ENCODE assay signal across 15 cellular contexts in the genomic region with DNA sequence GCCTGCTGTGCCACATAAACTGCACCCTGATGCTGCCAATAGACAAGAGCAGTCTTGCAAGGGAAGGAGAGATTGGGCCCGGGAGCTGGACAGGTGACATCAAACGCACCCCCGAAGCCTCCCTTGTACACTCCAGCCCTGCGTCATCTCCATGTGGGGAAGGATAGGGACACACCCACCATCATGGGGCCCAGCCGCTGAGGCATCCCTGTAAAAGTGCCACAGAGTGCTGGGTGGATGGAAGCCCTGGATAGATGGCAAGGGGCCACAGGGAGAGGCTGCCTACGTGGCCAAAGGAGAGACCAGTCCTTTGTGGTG.
DNase-seq lines count a peak whose midpoint lies in the region.
"Had no signal": no experiment of that assay in that cellular context is flagged by ENCODE, and none has a peak within 500 bp of the region (broad histone marks: within the 10 kb centered on the region; RNA-seq: fewer than 3 reads in every experiment).

No MANE protein-coding gene starts in this region.

- peak; percentile 28 for DNase-seq in ecto neural progenitor cell (ENCODE audit: low spot score)
- peak; percentile 71 for DNase-seq in mesenteric fat pad (ENCODE audit: low spot score)
- peak; percentile 29 for DNase-seq in ureter (ENCODE audit: low spot score)
- no peak for DNase-seq in NCI-H345 (lab: John Stamatoyannopoulos, UW)
- DNase-seq in H4 (ENCODE audit: low spot score), result no peak
- DNase-seq in cerebellar nuclear complex (lab: John Stamatoyannopoulos, UW), result no peak
- DNase-seq: Calu3; CD4-positive, alpha-beta memory T cell; COR-L47; DMS53; DMS79 treated with DMSO at 0.1 percent for 48 hours; GF-D8; GOT3; H9; HFFc6 had no signal

Comparison
In these comparisons a context has a peak if more than half of its experiments do, and no peak if none do; other contexts are left out.
1. DNase-seq: peak in ecto neural progenitor cell (single experiment), mesenteric fat pad (single experiment) and ureter (single experiment); none in NCI-H345 (single experiment), H4 (single experiment) and cerebellar nuclear complex (0 of 2).